ENCODE assay signal across 13 cellular contexts in genomic region chr4:134777626-134778025, GRCh38.
DNase-seq lines count a peak whose midpoint lies in the region; ATAC-seq, FAIRE-seq and TF ChIP-seq lines count a peak whose summit lies in the region.
"Had no signal": no experiment of that assay in that cellular context is flagged by ENCODE, and none has a peak within 500 bp of the region (broad histone marks: within the 10 kb centered on the region; RNA-seq: fewer than 3 reads in every experiment).

No MANE protein-coding gene starts in this region.

- no peak for FAIRE-seq in D721Med (lab: Jason Lieb, UNC)
- FAIRE-seq: keratinocyte had no signal

- H3K36me3 ChIP-seq in kidney epithelial cell (ENCODE audit: control insufficient read depth, insufficient read depth, low read length): no peaks in the 10 kb centered on the region
- H3K36me3 ChIP-seq: MG63 had no signal

- in situ Hi-C loops in SK-MEL-5 (cut with HindIII; ENCODE audit: low pct_unique_long_range_greater_than_20kb, low sequenced_read_pairs): no loop called here

- H3K4me3 ChIP-seq in kidney epithelial cell (ENCODE audit: low read depth, low read length): no peak overlapping the region
- H3K4me3 ChIP-seq: MG63 had no signal

- no peaks in the 10 kb centered on the region for H3K27me3 ChIP-seq in kidney epithelial cell (ENCODE audit: control insufficient read depth, insufficient read depth, low read length)
- H3K27me3 ChIP-seq: MG63 had no signal

- ATAC-seq in GM21367 (IDR thresholded peaks at IDR 0.05; ENCODE audit: unreplicated experiment): no peak

- TF ChIP-seq CTCF in D721Med (IDR thresholded peaks at IDR 0.05; ENCODE audit: insufficient read depth, missing control alignments): peak; percentile 39
- TF ChIP-seq CTCF in kidney epithelial cell (IDR thresholded peaks at IDR 0.05; ENCODE audit: insufficient read depth, low read length, poor library complexity, severe bottlenecking): peak; percentile 29

- DNase-seq in D721Med (ENCODE audit: insufficient read length, low spot score) (no peak), LHCN-M2 (ENCODE audit: low read depth) (peak; percentile 7), SK-MEL-5 (ENCODE audit: low read depth, low spot score) (peak; percentile 31), kidney epithelial cell (ENCODE audit: low read depth) (no peak), NCI-H446 treated with DMSO at 0.1 percent for 48 hours (lab: John Stamatoyannopoulos, UW) (no peak), GDM1 (lab: John Stamatoyannopoulos, UW) (no peak), anterior cingulate cortex (lab: John Stamatoyannopoulos, UW) (no peak)
- DNase-seq: MG63; occipital lobe; RPMI8226; stimulated activated CD4-positive, alpha-beta T cell treated with anti-CD3 and anti-CD28 coated beads, Interleukin-2, amount 100 ng/mL, for 24 hours had no signal

Comparison
In these comparisons a context has a peak if more than half of its experiments do, and no peak if none do; other contexts are left out.
1. DNase-seq: peak in LHCN-M2 (single experiment) and SK-MEL-5 (single experiment); none in D721Med (single experiment), kidney epithelial cell (single experiment), NCI-H446 treated with DMSO at 0.1 percent for 48 hours (single experiment), GDM1 (single experiment) and anterior cingulate cortex (0 of 58).